In the genomic region with DNA sequence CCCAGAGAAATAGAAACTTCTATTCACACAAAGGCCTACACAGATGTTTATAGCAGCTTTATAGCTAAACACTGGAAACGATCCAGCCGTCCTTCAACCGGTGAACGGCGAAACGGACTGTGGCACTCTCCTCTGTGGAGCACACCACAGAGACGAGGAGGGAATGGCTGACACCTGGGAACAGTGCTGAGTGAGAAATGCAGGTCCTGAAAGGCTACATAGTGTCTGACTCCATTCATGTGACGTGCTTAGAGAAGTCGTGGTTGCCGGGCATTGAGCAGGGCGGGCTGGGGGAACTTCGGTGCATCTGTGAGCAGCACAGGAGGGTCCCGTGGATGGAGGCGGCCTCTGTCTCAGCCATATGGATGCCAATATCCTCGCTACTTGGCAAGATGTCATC, we compare ENCODE assay signal across 28 cellular contexts. TPM values are rescaled to one million over a fixed set of nuclear protein-coding genes. Genes with fewer than 3 reads are reported as not detected.
DNase-seq lines count a peak whose midpoint lies in the region; ATAC-seq and TF ChIP-seq lines count a peak whose summit lies in the region.
"Had no signal": no experiment of that assay in that cellular context is flagged by ENCODE, and none has a peak within 500 bp of the region (broad histone marks: within the 10 kb centered on the region; RNA-seq: fewer than 3 reads in every experiment).

No MANE protein-coding gene starts in this region.

- H3K27ac Mint-ChIP-seq in glutamatergic neuron (ENCODE audit: unreplicated experiment): no peak overlapping the region
- H3K27ac Mint-ChIP-seq: activated CD4-positive, alpha-beta memory T cell treated with anti-CD3 and anti-CD28 coated beads, Interleukin-2, amount 10 ng/mL, durations not matched to agents 7 days and 5 days; activated naive CD4-positive, alpha-beta T cell treated with anti-CD3 and anti-CD28 coated beads, Interleukin-2, amount 50 U/mL, for 24 hours; CD8-positive, alpha-beta T cell; memory B cell; stimulated activated naive B cell treated with anti-CD40 and anti-IgM and Interleukin-4, amounts not matched to agents 10 μg/mL and 1 μg/mL and 100 μg/mL, for 72 hours had no signal

- WGBS in spleen, 5 donors: 76 to 87% (median 81%) methylated on average over 15 of the region's 15 CpGs

- intact Hi-C loops in spleen (cut with DNase I; ENCODE audit: low total_unique reads): no loop called here

- peaks cover 10% of the 10 kb centered on the region for H3K9me3 Mint-ChIP-seq in glutamatergic neuron (ENCODE audit: unreplicated experiment)

- H3K36me3 ChIP-seq in H7 (replicated peaks; ENCODE audit: control insufficient read depth, insufficient read depth, low read length): no peaks in the 10 kb centered on the region
- no peaks in the 10 kb centered on the region for H3K36me3 ChIP-seq in spleen
- H3K36me3 ChIP-seq: ascending aorta, MG63 had no signal

- H3K4me1 Mint-ChIP-seq in glutamatergic neuron (ENCODE audit: low read depth, unreplicated experiment): no peaks in the 10 kb centered on the region
- H3K4me1 Mint-ChIP-seq: activated CD4-positive, alpha-beta memory T cell treated with anti-CD3 and anti-CD28 coated beads, Interleukin-2, amount 10 ng/mL, durations not matched to agents 7 days and 5 days; activated naive CD4-positive, alpha-beta T cell treated with anti-CD3 and anti-CD28 coated beads, Interleukin-2, amount 50 U/mL, for 24 hours; memory B cell; stimulated activated naive B cell treated with anti-CD40 and anti-IgM and Interleukin-4, amounts not matched to agents 10 μg/mL and 1 μg/mL and 100 μg/mL, for 72 hours had no signal

- H3K27ac ChIP-seq in spleen: no peak overlapping the region
- H3K27ac ChIP-seq: 22Rv1, ascending aorta, testis had no signal

- H3K4me3 ChIP-seq in H7 (ENCODE audit: insufficient read depth, low read depth, low read length) (no peak overlapping the region), spleen (no peak overlapping the region)
- H3K4me3 ChIP-seq: ascending aorta, MG63, testis had no signal

- H3K9me3 ChIP-seq in spleen: peaks cover 0 to 26% (median 21%) of the 10 kb centered on the region in 8 donors
- H3K9me3 ChIP-seq: testis had no signal

- no peak for ATAC-seq in HG03342 (IDR thresholded peaks at IDR 0.05; ENCODE audit: unreplicated experiment)
- ATAC-seq: CD8-positive, alpha-beta T cell; stimulated activated naive B cell treated with anti-CD40 and anti-IgM and Interleukin-4, amounts not matched to agents 10 μg/mL and 1 μg/mL and 100 μg/mL, for 72 hours had no signal

- no peak overlapping the region for H3K4me3 Mint-ChIP-seq in glutamatergic neuron (ENCODE audit: unreplicated experiment)
- H3K4me3 Mint-ChIP-seq: activated CD4-positive, alpha-beta memory T cell treated with anti-CD3 and anti-CD28 coated beads, Interleukin-2, amount 10 ng/mL, durations not matched to agents 7 days and 5 days; activated naive CD4-positive, alpha-beta T cell treated with anti-CD3 and anti-CD28 coated beads, Interleukin-2, amount 50 U/mL, for 24 hours; CD8-positive, alpha-beta T cell; memory B cell; stimulated activated naive B cell treated with anti-CD40 and anti-IgM and Interleukin-4, amounts not matched to agents 10 μg/mL and 1 μg/mL and 100 μg/mL, for 72 hours had no signal

- no peaks in the 10 kb centered on the region for H3K27me3 ChIP-seq in H7 (ENCODE audit: control insufficient read depth, insufficient read depth, low read length)
- peaks cover 0 to 3% (median 0%) of the 10 kb centered on the region in 7 donors for H3K27me3 ChIP-seq in spleen (replicated peaks in 1 of 7)
- H3K27me3 ChIP-seq: ascending aorta, MG63, testis had no signal

- no peak for TF ChIP-seq POLR2A in spleen (IDR thresholded peaks at IDR 0.05)

- no peak for TF ChIP-seq CTCF in glutamatergic neuron (IDR thresholded peaks at IDR 0.05; ENCODE audit: partially characterized antibody, unreplicated experiment)
- TF ChIP-seq CTCF in spleen (IDR thresholded peaks at IDR 0.05 in 8 of 11, conservative IDR thresholded peaks at IDR 0.05 in 3 of 11): no peak

- H3K27me3 Mint-ChIP-seq in glutamatergic neuron (ENCODE audit: unreplicated experiment): peaks cover 9% of the 10 kb centered on the region
- H3K27me3 Mint-ChIP-seq: activated naive CD4-positive, alpha-beta T cell treated with anti-CD3 and anti-CD28 coated beads, Interleukin-2, amount 50 U/mL, for 24 hours had no signal

- no peaks in the 10 kb centered on the region for H3K4me1 ChIP-seq in spleen
- H3K4me1 ChIP-seq: ascending aorta, testis had no signal

- H3K36me3 Mint-ChIP-seq in glutamatergic neuron (ENCODE audit: unreplicated experiment): peaks cover 18% of the 10 kb centered on the region
- H3K36me3 Mint-ChIP-seq: CD8-positive, alpha-beta T cell had no signal

- DNase-seq in DMS 273 (lab: John Stamatoyannopoulos, UW; ENCODE audit: unreplicated experiment) (peak; percentile 53), DMS 273 treated with DMSO at 0.1 percent for 48 hours (lab: John Stamatoyannopoulos, UW) (no peak), H7 (peak; percentile 45), glutamatergic neuron (peak; percentile 12), spleen (peak; percentile 59), DMS153 (lab: John Stamatoyannopoulos, UW) (no peak), mucosa of gallbladder (ENCODE audit: low spot score) (no peak)
- DNase-seq: activated CD4-positive, alpha-beta memory T cell treated with anti-CD3 and anti-CD28 coated beads, Interleukin-2, amount 10 ng/mL, durations not matched to agents 7 days and 5 days; central memory CD4-positive, alpha-beta T cell; GF-D8; GOT3; KBM-7; MG63; NCI-H446 treated with DMSO at 0.1 percent for 48 hours; nucleus accumbens; stimulated activated CD4-positive, alpha-beta T cell treated with anti-CD3 and anti-CD28 coated beads, Interleukin-4, amount 100 ng/mL, for 1 hour; stimulated activated naive B cell treated with anti-CD40 and anti-IgM and Interleukin-4, amounts not matched to agents 10 μg/mL and 1 μg/mL and 100 μg/mL, for 72 hours; T-helper 9 cell; testis had no signal

RNA-seq across cellular contexts. Expression of gene GRK1, which starts 3.1 kb away (rescaled TPM):
- 0.14 and 0.33 TPM in 2 replicates for total RNA-seq in H7 (2014; rRNA removed; shearing (Covaris generic))
- total RNA-seq in glutamatergic neuron (ENCODE audit: unreplicated experiment) (1.2 TPM), spleen (not detected), mucosa of gallbladder (not detected)
- not detected for polyA plus RNA-seq in spleen
- total RNA-seq: activated CD4-positive, alpha-beta memory T cell treated with anti-CD3 and anti-CD28 coated beads, Interleukin-2, amount 10 ng/mL, durations not matched to agents 7 days and 5 days; ascending aorta; CD8-positive, alpha-beta T cell; dermis microvascular lymphatic vessel endothelial cell; HT1080; OCI-LY7 had no signal

RNA-seq across cellular contexts. Expression of gene ATP4B, which starts 5.9 kb away (rescaled TPM):
- total RNA-seq in H7 (2014; rRNA removed; shearing (Covaris generic)): 0.48 TPM in 1 of 2 replicates, not detected in the other
- total RNA-seq in glutamatergic neuron (ENCODE audit: unreplicated experiment) (not detected), spleen (under 1 TPM in 3 of 7 donors, not detected in 4; 0.32 to 0.46 (median 0.43) TPM), mucosa of gallbladder (not detected)
- under 1 TPM; 0.09 to 0.15 (median 0.13) TPM for polyA plus RNA-seq in spleen
- total RNA-seq: activated CD4-positive, alpha-beta memory T cell treated with anti-CD3 and anti-CD28 coated beads, Interleukin-2, amount 10 ng/mL, durations not matched to agents 7 days and 5 days; ascending aorta; CD8-positive, alpha-beta T cell; dermis microvascular lymphatic vessel endothelial cell; HT1080; OCI-LY7; testis had no signal

Comparison
In these comparisons a context has a peak if more than half of its experiments do, and no peak if none do; other contexts are left out.
1. DNase-seq: peak in DMS 273 (single experiment), H7 (single experiment), glutamatergic neuron (single experiment) and spleen (single experiment); none in DMS 273 treated with DMSO at 0.1 percent for 48 hours (single experiment), DMS153 (single experiment) and mucosa of gallbladder (single experiment).